11 cellular contexts compared by ENCODE assay signal in the genomic region with DNA sequence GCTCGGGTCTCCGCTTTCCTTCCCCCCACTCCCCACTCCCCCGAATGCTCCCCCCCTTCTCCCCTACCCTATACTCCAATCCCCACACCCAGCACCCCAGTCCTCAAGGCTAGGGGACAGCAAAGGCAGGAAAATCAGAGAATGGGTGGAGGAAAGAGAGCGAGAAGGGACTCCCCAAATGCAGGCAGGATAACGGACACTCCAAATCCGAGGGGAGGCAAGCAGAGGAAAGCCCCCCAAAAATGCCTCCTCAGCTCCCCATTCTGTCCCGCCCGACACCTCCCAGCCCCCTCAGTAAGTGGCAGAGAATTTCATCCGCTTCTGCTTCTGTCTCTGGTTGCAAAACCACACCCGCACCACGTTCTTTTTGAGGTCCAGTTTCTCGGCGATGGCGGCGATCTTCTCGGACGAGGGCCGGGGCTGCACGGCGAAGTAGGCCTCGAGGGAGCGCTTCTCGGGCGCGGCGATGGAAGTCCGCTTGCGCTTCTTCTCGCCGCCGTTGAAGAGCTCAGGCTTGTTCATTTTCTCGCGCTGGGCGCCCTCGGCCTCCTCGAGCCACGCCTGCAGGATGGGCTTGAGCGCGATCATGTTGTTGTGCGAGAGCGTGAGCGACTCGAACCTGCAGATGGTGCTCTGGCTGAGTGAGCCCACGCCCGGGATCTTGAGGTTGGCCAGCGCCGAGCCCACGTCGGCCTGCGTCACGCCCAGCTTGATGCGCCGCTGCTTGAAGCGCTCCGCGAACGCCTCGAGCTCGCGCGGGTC. TPM values are rescaled to one million over a fixed set of nuclear protein-coding genes. Genes with fewer than 3 reads are reported as not detected.
DNase-seq lines count a peak whose midpoint lies in the region; ATAC-seq and TF ChIP-seq lines count a peak whose summit lies in the region.
"Had no signal": no experiment of that assay in that cellular context is flagged by ENCODE, and none has a peak within 500 bp of the region (broad histone marks: within the 10 kb centered on the region; RNA-seq: fewer than 3 reads in every experiment).

No MANE protein-coding gene starts in this region.

- no peak overlapping the region for H3K4me2 ChIP-seq in Karpas-422 (ENCODE audit: low read depth, low read length, poor library complexity, severe bottlenecking)

- no peaks in the 10 kb centered on the region for H4K20me1 ChIP-seq in Karpas-422 (ENCODE audit: insufficient read depth, low read depth, low read length)

- no peaks in the 10 kb centered on the region for H3K79me2 ChIP-seq in Karpas-422 (ENCODE audit: low read length)

- TF ChIP-seq CTCF in GM10266 (IDR thresholded peaks at IDR 0.05; ENCODE audit: control insufficient read depth, insufficient read depth, low read depth, missing control alignments) (no peak), neural crest cell (conservative IDR thresholded peaks at IDR 0.05) (no peak)

- H3K27ac Mint-ChIP-seq in effector memory CD8-positive, alpha-beta T cell, result no peak overlapping the region
- H3K27ac Mint-ChIP-seq in neural crest cell (ENCODE audit: unreplicated experiment), result no peak overlapping the region

- H3K4me1 Mint-ChIP-seq in effector memory CD8-positive, alpha-beta T cell (ENCODE audit: low read depth in 2 of 2), result peaks cover 20 to 26% of the 10 kb centered on the region in 2 donors
- H3K4me1 Mint-ChIP-seq in neural crest cell, result peaks cover 19% of the 10 kb centered on the region

- peak overlapping the region; percentile 59 for H3K4me3 Mint-ChIP-seq in effector memory CD8-positive, alpha-beta T cell
- H3K4me3 Mint-ChIP-seq in neural crest cell, result peak overlapping the region; percentile 76

- no peaks in the 10 kb centered on the region for H3K9me3 ChIP-seq in Karpas-422 (ENCODE audit: low read length)

- no peaks in the 10 kb centered on the region for H3K36me3 ChIP-seq in Karpas-422 (ENCODE audit: insufficient read depth, low read length)

- H3K36me3 Mint-ChIP-seq in effector memory CD8-positive, alpha-beta T cell (ENCODE audit: insufficient read depth), result peaks cover 25% of the 10 kb centered on the region
- peaks cover 6% of the 10 kb centered on the region for H3K36me3 Mint-ChIP-seq in neural crest cell (ENCODE audit: low read depth)

- H2AFZ ChIP-seq in Karpas-422 (ENCODE audit: low read length), result no peak overlapping the region

- H3K9ac ChIP-seq in Karpas-422 (ENCODE audit: low read length), result no peak overlapping the region

- peaks cover 82 to 91% of the 10 kb centered on the region in 2 donors for H3K27me3 Mint-ChIP-seq in effector memory CD8-positive, alpha-beta T cell
- H3K27me3 Mint-ChIP-seq in neural crest cell (ENCODE audit: low read depth), result peaks cover 96% of the 10 kb centered on the region

- peaks cover 0 to 2% of the 10 kb centered on the region in 2 donors for H3K9me3 Mint-ChIP-seq in effector memory CD8-positive, alpha-beta T cell
- no peaks in the 10 kb centered on the region for H3K9me3 Mint-ChIP-seq in neural crest cell

- no peak for ATAC-seq in effector memory CD8-positive, alpha-beta T cell (replicated peaks)
- no peak for ATAC-seq in GM18909 (IDR thresholded peaks at IDR 0.05; ENCODE audit: poor library complexity, unreplicated experiment)
- no peak for ATAC-seq in HG03095 (IDR thresholded peaks at IDR 0.05; ENCODE audit: unreplicated experiment)

- no peak overlapping the region for H3K4me3 ChIP-seq in Karpas-422 (ENCODE audit: low read length)

- no peaks in the 10 kb centered on the region for H3K27me3 ChIP-seq in Karpas-422 (ENCODE audit: low read length)

- peak; percentile 52 for DNase-seq in GM10266 (ENCODE audit: extremely low spot score)
- peak; percentile 72 for DNase-seq in NCI-H146 (lab: John Stamatoyannopoulos, UW)
- no peak for DNase-seq in effector memory CD8-positive, alpha-beta T cell
- no peak for DNase-seq in neural crest cell (ENCODE audit: low read depth, low spot score)
- DNase-seq in NCI-H128 (lab: John Stamatoyannopoulos, UW; ENCODE audit: unreplicated experiment), result no peak
- DNase-seq in Karpas-422, result no peak
- DNase-seq: NCI-H1105, T-helper 9 cell had no signal

- H3K9me2 ChIP-seq in Karpas-422 (replicated peaks; ENCODE audit: insufficient read depth, low read length), result no peaks in the 10 kb centered on the region

- peaks cover 6% of the 10 kb centered on the region for H3K4me1 ChIP-seq in Karpas-422 (ENCODE audit: low read length)

- H3K27ac ChIP-seq in Karpas-422 (ENCODE audit: low read length), result no peak overlapping the region

RNA-seq across cellular contexts. Expression of gene POU4F1, which starts 2.0 kb away (rescaled TPM):
- total RNA-seq in neural crest cell, result 0.19 and 0.41 TPM in 2 replicates
- total RNA-seq in Karpas-422 (2014; rRNA removed; shearing (Covaris generic); ENCODE audit: low replicate concordance), result not detected in 2 replicates
- total RNA-seq: bronchial epithelial cell had no signal

RNA-seq across cellular contexts. Expression of gene OBI1, which starts 57.6 kb away (rescaled TPM):
- 26.1 and 28.4 TPM in 2 replicates for total RNA-seq in neural crest cell
- 15.5 and 27.7 TPM in 2 replicates for total RNA-seq in Karpas-422 (2014; rRNA removed; shearing (Covaris generic); ENCODE audit: low replicate concordance)

Comparison
In these comparisons a context has a peak if more than half of its experiments do, and no peak if none do; other contexts are left out.
1. DNase-seq: peak in GM10266 (single experiment) and NCI-H146 (single experiment); none in effector memory CD8-positive, alpha-beta T cell (0 of 3), neural crest cell (single experiment), NCI-H128 (single experiment) and Karpas-422 (single experiment).